8 cellular contexts compared by ENCODE assay signal in genomic region chr11:103539166-103539565, GRCh38.
"Had no signal": no experiment of that assay in that cellular context is flagged by ENCODE, and none has a peak within 500 bp of the region (broad histone marks: within the 10 kb centered on the region; RNA-seq: fewer than 3 reads in every experiment).

No MANE protein-coding gene starts in this region.

- FAIRE-seq: G401.6, GM12878, GM12891, GM12892, GM18507, GM19239 had no signal

- DNase-seq: GDM1, GF-D8 had no signal

- ATAC-seq: GM12878 had no signal

- H3K4me3 ChIP-seq: GM12878 had no signal
